Comparison of ENCODE assay signal across 8 cellular contexts in genomic region chr10:124693801-124694416, GRCh38. TPM values are rescaled to one million over a fixed set of nuclear protein-coding genes. Genes with fewer than 3 reads are reported as not detected.
A peak's percentile ranks its signal among the peaks of the same experiment; 100 is the strongest.
DNase-seq lines count a peak whose midpoint lies in the region; ATAC-seq, FAIRE-seq and TF ChIP-seq lines count a peak whose summit lies in the region.

No MANE protein-coding gene starts in this region.

- H3K9me2 ChIP-seq in PC-3 (replicated peaks; ENCODE audit: low read length): no peaks in the 10 kb centered on the region

- DNase-seq in GM18507 (ENCODE audit: extremely low spot score, insufficient read length, low read depth): no peak
- DNase-seq in body of pancreas: peak; percentile 60 to 80 (median 74)
- DNase-seq in neural progenitor cell (ENCODE audit: low spot score): no peak
- no peak for DNase-seq in mesenteric fat pad (ENCODE audit: low spot score)
- no peak for DNase-seq in tibial artery
- DNase-seq in PC-3: no peak
- DNase-seq in GOT3 (lab: John Stamatoyannopoulos, UW): no peak

- H3K9me3 Mint-ChIP-seq in IgD-negative memory B cell: no peaks in the 10 kb centered on the region
- H3K9me3 Mint-ChIP-seq in neural progenitor cell: no peaks in the 10 kb centered on the region

- no peak for TF ChIP-seq POLR2A in body of pancreas (IDR thresholded peaks at IDR 0.05)

- peaks cover 13% of the 10 kb centered on the region for H3K4me1 ChIP-seq in body of pancreas
- H3K4me1 ChIP-seq in neural progenitor cell: peaks cover 14% of the 10 kb centered on the region
- H3K4me1 ChIP-seq in tibial artery: no peaks in the 10 kb centered on the region
- H3K4me1 ChIP-seq in PC-3 (ENCODE audit: insufficient read depth, low read length): no peaks in the 10 kb centered on the region

- intact Hi-C loops in body of pancreas (cut with DNase I) (no loop called here), tibial artery (cut with DNase I; ENCODE audit: low total_unique reads) (no loop called here), PC-3 (cut with micrococcal nuclease) (no loop called here)

- H3F3A ChIP-seq in neural progenitor cell (ENCODE audit: low read depth) (no peaks in the 10 kb centered on the region), PC-3 (ENCODE audit: low read length, unreplicated experiment) (no peaks in the 10 kb centered on the region)

- H3K27me3 Mint-ChIP-seq in IgD-negative memory B cell (peaks cover 2% of the 10 kb centered on the region), neural progenitor cell (ENCODE audit: insufficient read depth, low read depth) (peaks cover 4% of the 10 kb centered on the region)

- H3K4me2 ChIP-seq in neural progenitor cell (no peak overlapping the region), PC-3 (ENCODE audit: low read length) (no peak overlapping the region)

- H3K79me2 ChIP-seq in neural progenitor cell (ENCODE audit: low read depth): no peaks in the 10 kb centered on the region
- H3K79me2 ChIP-seq in PC-3 (ENCODE audit: low read length): no peaks in the 10 kb centered on the region

- POLR2A ChIA-PET in PC-3 (lab: Charles Lee; ENCODE audit: unreplicated experiment): no interaction called here

- ATAC-seq in body of pancreas: peak; percentile 67
- no peak for ATAC-seq in PC-3

- H3K9me3 ChIP-seq in body of pancreas (no peaks in the 10 kb centered on the region), neural progenitor cell (ENCODE audit: low read depth) (no peaks in the 10 kb centered on the region), tibial artery (no peaks in the 10 kb centered on the region), PC-3 (ENCODE audit: low read length) (no peaks in the 10 kb centered on the region)

- H3K27ac Mint-ChIP-seq in IgD-negative memory B cell (peak overlapping the region; percentile 65 to 94 (median 82)), neural progenitor cell (peak overlapping the region; percentile 67)

- H4K20me1 ChIP-seq in neural progenitor cell (ENCODE audit: low read depth) (peaks cover 19% of the 10 kb centered on the region), PC-3 (ENCODE audit: low read length) (no peaks in the 10 kb centered on the region)

- H2AFZ ChIP-seq in neural progenitor cell (replicated peaks) (no peak overlapping the region), PC-3 (ENCODE audit: low read length) (no peak overlapping the region)

- no peak for TF ChIP-seq CTCF in body of pancreas (IDR thresholded peaks at IDR 0.05)
- TF ChIP-seq CTCF in neural progenitor cell (IDR thresholded peaks at IDR 0.05): no peak
- TF ChIP-seq CTCF in tibial artery (IDR thresholded peaks at IDR 0.05): no peak
- no peak for TF ChIP-seq CTCF in PC-3 (conservative IDR thresholded peaks at IDR 0.05; ENCODE audit: low read depth, low read length)

- BruUV-seq in PC-3 (replicated peaks; lab: Mats Ljungman, UMichigan): no TSS peak

- H3K27me3 ChIP-seq in body of pancreas: no peaks in the 10 kb centered on the region
- H3K27me3 ChIP-seq in neural progenitor cell: no peaks in the 10 kb centered on the region
- H3K27me3 ChIP-seq in tibial artery: no peaks in the 10 kb centered on the region
- no peaks in the 10 kb centered on the region for H3K27me3 ChIP-seq in PC-3 (ENCODE audit: low read length)

- H3K4me3 ChIP-seq in body of pancreas (no peak overlapping the region), neural progenitor cell (no peak overlapping the region), tibial artery (no peak overlapping the region), PC-3 (ENCODE audit: low read length) (no peak overlapping the region)

- peak; percentile 46 for FAIRE-seq in GM18507 (lab: Jason Lieb, UNC)

- H3K4me3 Mint-ChIP-seq in IgD-negative memory B cell (peak overlapping the region in 3 of 4 donors; percentile 23 to 68 (median 25)), neural progenitor cell (no peak overlapping the region)

- H3K9ac ChIP-seq in neural progenitor cell (no peak overlapping the region), PC-3 (ENCODE audit: low read length) (no peak overlapping the region)

- H3K36me3 Mint-ChIP-seq in IgD-negative memory B cell (peaks cover 2% of the 10 kb centered on the region), neural progenitor cell (peaks cover 24% of the 10 kb centered on the region)

- H3K4me1 Mint-ChIP-seq in IgD-negative memory B cell: peaks cover 42 to 61% (median 46%) of the 10 kb centered on the region in 3 donors
- H3K4me1 Mint-ChIP-seq in neural progenitor cell: peaks cover 43% of the 10 kb centered on the region

- 22 to 37% methylated on average over 9 to 10 of the region's 10 CpGs for WGBS in body of pancreas, 2 donors

- H3K27ac ChIP-seq in body of pancreas (peak overlapping the region in 2 of 4 donors; percentile 2 to 40), neural progenitor cell (peak overlapping the region; percentile 46), tibial artery (no peak overlapping the region), PC-3 (ENCODE audit: low read length) (no peak overlapping the region)

- H3K36me3 ChIP-seq in body of pancreas (replicated peaks in 1 of 2; ENCODE audit: insufficient read depth in 1 of 2, low read depth in 2 of 2) (no peaks in the 10 kb centered on the region), neural progenitor cell (no peaks in the 10 kb centered on the region), tibial artery (peaks cover 0 to 29% (median 28%) of the 10 kb centered on the region in 3 donors), PC-3 (ENCODE audit: low read depth, low read length) (no peaks in the 10 kb centered on the region)

- CTCF ChIA-PET in PC-3 (lab: Charles Lee): no interaction called here

RNA-seq across cellular contexts. Expression of gene FAM53B, which starts 50.3 kb away (rescaled TPM):
- polyA plus RNA-seq in IgD-negative memory B cell: 48.9 TPM
- total RNA-seq in body of pancreas (10 to 100 TPM; 17.1 to 21.1 TPM), neural progenitor cell (ENCODE audit: low replicate concordance) (15.3 and 44.1 TPM in 2 replicates), mesenteric fat pad (35.0 TPM), PC-3 (2014; rRNA removed) (16.5 and 19.4 TPM in 2 replicates)

Comparison
In these comparisons a context has a peak if more than half of its experiments do, and no peak if none do; other contexts are left out.
1. DNase-seq: peak in body of pancreas (4 of 4); none in GM18507 (single experiment), neural progenitor cell (single experiment), mesenteric fat pad (single experiment), tibial artery (0 of 2), PC-3 (single experiment) and GOT3 (single experiment).